11 cellular contexts compared by ENCODE assay signal in genomic region chr12:10501031-10501430, GRCh38. TPM values are rescaled to one million over a fixed set of nuclear protein-coding genes. Genes with fewer than 3 reads are reported as not detected.
DNase-seq lines count a peak whose midpoint lies in the region; ATAC-seq and TF ChIP-seq lines count a peak whose summit lies in the region.
"Had no signal": no experiment of that assay in that cellular context is flagged by ENCODE, and none has a peak within 500 bp of the region (broad histone marks: within the 10 kb centered on the region; RNA-seq: fewer than 3 reads in every experiment).

No MANE protein-coding gene starts in this region.

- no peaks in the 10 kb centered on the region for H4K20me1 ChIP-seq in mammary epithelial cell (ENCODE audit: insufficient read depth, low read length)

- H3K4me2 ChIP-seq in mammary epithelial cell (ENCODE audit: insufficient read depth, low read depth, low read length) = no peak overlapping the region

- peaks cover 27 to 43% of the 10 kb centered on the region in 2 donors for H3K4me1 Mint-ChIP-seq in natural killer cell treated with Interleukin-12 subunit alpha and Interleukin-12 subunit beta and Interleukin-15 and Interleukin-18, amount 100 ng/mL, for 72 hours (ENCODE audit: low read depth in 2 of 2)
- no peaks in the 10 kb centered on the region for H3K4me1 Mint-ChIP-seq in WTC11
- no peaks in the 10 kb centered on the region for H3K4me1 Mint-ChIP-seq in activated naive CD4-positive, alpha-beta T cell treated with anti-CD3 and anti-CD28 coated beads, Interleukin-2, amount 10 ng/mL, durations not matched to agents 7 days and 5 days

- H3K4me3 ChIP-seq in mammary epithelial cell (replicated peaks in 1 of 3; ENCODE audit: insufficient read depth in 1 of 3, low read depth in 2 of 3, low read length in 3 of 3) = no peak overlapping the region

- CTCF ChIA-PET in mammary epithelial cell (lab: Charles Lee; ENCODE audit: low non-redundant PET) = no interaction called here
- CTCF ChIA-PET in WTC11 (lab: Charles Lee) = no interaction called here
- CTCF ChIA-PET in activated naive CD4-positive, alpha-beta T cell treated with anti-CD3 and anti-CD28 coated beads, Interleukin-2, amount 10 ng/mL, durations not matched to agents 7 days and 5 days (lab: Charles Lee) = no interaction called here

- H3K9me3 ChIP-seq in mammary epithelial cell (replicated peaks; ENCODE audit: insufficient read depth, low read length) = no peaks in the 10 kb centered on the region

- H3K27me3 ChIP-seq in mammary epithelial cell (ENCODE audit: insufficient read depth, low read length) = peaks cover 4% of the 10 kb centered on the region

- no peak overlapping the region for H3K27ac ChIP-seq in mammary epithelial cell (ENCODE audit: insufficient read depth, low read depth, low read length)

- no peak for ATAC-seq in natural killer cell treated with Interleukin-12 subunit alpha and Interleukin-12 subunit beta and Interleukin-15 and Interleukin-18, amount 100 ng/mL, for 72 hours
- ATAC-seq in WTC11 (no peak), HG02870 (IDR thresholded peaks at IDR 0.05; ENCODE audit: unreplicated experiment) (no peak)

- no peaks in the 10 kb centered on the region for H3K79me2 ChIP-seq in mammary epithelial cell (ENCODE audit: insufficient read depth, low read length)

- H3K4me3 Mint-ChIP-seq in natural killer cell treated with Interleukin-12 subunit alpha and Interleukin-12 subunit beta and Interleukin-15 and Interleukin-18, amount 100 ng/mL, for 72 hours = peak overlapping the region; percentile 42
- no peak overlapping the region for H3K4me3 Mint-ChIP-seq in WTC11
- H3K4me3 Mint-ChIP-seq in activated naive CD4-positive, alpha-beta T cell treated with anti-CD3 and anti-CD28 coated beads, Interleukin-2, amount 10 ng/mL, durations not matched to agents 7 days and 5 days = no peak overlapping the region

- H3K27ac Mint-ChIP-seq in natural killer cell treated with Interleukin-12 subunit alpha and Interleukin-12 subunit beta and Interleukin-15 and Interleukin-18, amount 100 ng/mL, for 72 hours = peak overlapping the region; percentile 84 to 97
- H3K27ac Mint-ChIP-seq in WTC11 = no peak overlapping the region
- H3K27ac Mint-ChIP-seq in activated naive CD4-positive, alpha-beta T cell treated with anti-CD3 and anti-CD28 coated beads, Interleukin-2, amount 10 ng/mL, durations not matched to agents 7 days and 5 days = no peak overlapping the region

- intact Hi-C loops in mammary epithelial cell (cut with micrococcal nuclease) = loop anchor here (1.0 to 2.0 kb wide), 5 partner anchors 134 to 348 kb away; partner anchors contain the start of gene STYK1

- BruUV-seq in mammary epithelial cell (replicated peaks; lab: Mats Ljungman, UMichigan) = no TSS peak

- DNase-seq in GM04504 (ENCODE audit: low read depth) (peak; percentile 3), M059J (ENCODE audit: low read depth) (peak; percentile 25), mammary epithelial cell (peak; percentile 9), WTC11 (ENCODE audit: low spot score) (no peak), GOT3 (lab: John Stamatoyannopoulos, UW) (no peak)
- no peak for DNase-seq in natural killer cell treated with Interleukin-12 subunit alpha and Interleukin-12 subunit beta and Interleukin-15 and Interleukin-18, amount 100 ng/mL, for 72 hours (ENCODE audit: low spot score)
- no peak for DNase-seq in activated naive CD4-positive, alpha-beta T cell treated with anti-CD3 and anti-CD28 coated beads, Interleukin-2, amount 10 ng/mL, durations not matched to agents 7 days and 5 days
- DNase-seq: aorta, kidney, NCI-H1930 had no signal

- WGBS in mammary epithelial cell (ENCODE audit: low coverage, missing lambda C conversion rate) = 14% methylated on average over 3 of the region's 3 CpGs

- POLR2A ChIA-PET in WTC11 (lab: Charles Lee) = no interaction called here

- no peaks in the 10 kb centered on the region for H3K9me3 Mint-ChIP-seq in natural killer cell treated with Interleukin-12 subunit alpha and Interleukin-12 subunit beta and Interleukin-15 and Interleukin-18, amount 100 ng/mL, for 72 hours
- peaks cover 3% of the 10 kb centered on the region; the same call in 1 of the 2 replicates for H3K9me3 Mint-ChIP-seq in WTC11
- H3K9me3 Mint-ChIP-seq in activated naive CD4-positive, alpha-beta T cell treated with anti-CD3 and anti-CD28 coated beads, Interleukin-2, amount 10 ng/mL, durations not matched to agents 7 days and 5 days = no peaks in the 10 kb centered on the region

- dilution Hi-C loops in mammary epithelial cell (cut with HindIII; ENCODE audit: low sequenced_read_pairs) = no loop called here

- no peaks in the 10 kb centered on the region for H3K27me3 Mint-ChIP-seq in natural killer cell treated with Interleukin-12 subunit alpha and Interleukin-12 subunit beta and Interleukin-15 and Interleukin-18, amount 100 ng/mL, for 72 hours
- no peaks in the 10 kb centered on the region for H3K27me3 Mint-ChIP-seq in WTC11 (ENCODE audit: low read depth)
- peaks cover 8% of the 10 kb centered on the region for H3K27me3 Mint-ChIP-seq in activated naive CD4-positive, alpha-beta T cell treated with anti-CD3 and anti-CD28 coated beads, Interleukin-2, amount 10 ng/mL, durations not matched to agents 7 days and 5 days

- H3K4me1 ChIP-seq in mammary epithelial cell (ENCODE audit: insufficient read depth, low read length) = no peaks in the 10 kb centered on the region

- peak overlapping the region; percentile 11 for H2AFZ ChIP-seq in mammary epithelial cell (ENCODE audit: low read depth, low read length)

- H3K9ac ChIP-seq in mammary epithelial cell (ENCODE audit: insufficient read depth, low read length) = no peak overlapping the region

- H3K36me3 Mint-ChIP-seq in natural killer cell treated with Interleukin-12 subunit alpha and Interleukin-12 subunit beta and Interleukin-15 and Interleukin-18, amount 100 ng/mL, for 72 hours = peaks cover 13% of the 10 kb centered on the region
- no peaks in the 10 kb centered on the region for H3K36me3 Mint-ChIP-seq in WTC11
- no peaks in the 10 kb centered on the region for H3K36me3 Mint-ChIP-seq in activated naive CD4-positive, alpha-beta T cell treated with anti-CD3 and anti-CD28 coated beads, Interleukin-2, amount 10 ng/mL, durations not matched to agents 7 days and 5 days

- TF ChIP-seq CTCF in mammary epithelial cell (conservative IDR thresholded peaks at IDR 0.05 in 1 of 2, IDR thresholded peaks at IDR 0.05 in 1 of 2; ENCODE audit: extremely low read depth in 1 of 2, insufficient read depth in 1 of 2, low read depth in 1 of 2, low read length in 2 of 2) (peak; percentile 40 to 67), WTC11 (IDR thresholded peaks at IDR 0.05) (no peak)

- H3K36me3 ChIP-seq in mammary epithelial cell (ENCODE audit: insufficient read depth, low read length) = no peaks in the 10 kb centered on the region

- in situ Hi-C loops in mammary epithelial cell (cut with MboI; ENCODE audit: low sequenced_read_pairs in 2 of 2) = no loop called here

TF ChIP-seq in WTC11, 78 proteins besides CTCF, POLR2A, EP300 and RAD21:
- TF ChIP-seq PRRX2 (CRISPR knock-in tag; IDR thresholded peaks at IDR 0.05) (no peak), NR2C2 (CRISPR knock-in tag; IDR thresholded peaks at IDR 0.05) (no peak), GRHL2 (CRISPR knock-in tag; IDR thresholded peaks at IDR 0.05; ENCODE audit: insufficient replicate concordance, severe bottlenecking) (no peak), ZNF138 (CRISPR knock-in tag; conservative IDR thresholded peaks at IDR 0.05) (no peak), ZNF671 (CRISPR knock-in tag; IDR thresholded peaks at IDR 0.05) (no peak), ZNF423 (CRISPR knock-in tag; IDR thresholded peaks at IDR 0.05) (no peak), ZNF121 (CRISPR knock-in tag; IDR thresholded peaks at IDR 0.05) (no peak), ZNF219 (CRISPR knock-in tag; IDR thresholded peaks at IDR 0.05; ENCODE audit: borderline replicate concordance) (no peak), MYBL2 (CRISPR knock-in tag; IDR thresholded peaks at IDR 0.05) (no peak), ETV6 (CRISPR knock-in tag; IDR thresholded peaks at IDR 0.05) (no peak), NFATC4 (CRISPR knock-in tag; IDR thresholded peaks at IDR 0.05) (no peak), IRF2 (CRISPR knock-in tag; IDR thresholded peaks at IDR 0.05; ENCODE audit: borderline replicate concordance, low read depth) (no peak), FOXP1 (CRISPR knock-in tag; IDR thresholded peaks at IDR 0.05; ENCODE audit: borderline replicate concordance) (no peak), ESRRA (CRISPR knock-in tag; IDR thresholded peaks at IDR 0.05; ENCODE audit: borderline replicate concordance) (no peak)

RNA-seq across cellular contexts. Expression of gene EIF2S3B, which starts 4.7 kb away (rescaled TPM):
- 0.64 and 1.1 TPM in 2 replicates for total RNA-seq in M059J (2014; rRNA removed; shearing (Covaris generic))
- total RNA-seq in mammary epithelial cell = 1 to 10 TPM in 1 of 2 donors, under 1 TPM in 1; 0.80 to 2.5 TPM
- 1.5 TPM for polyA plus RNA-seq in mammary epithelial cell
- 36.5 TPM for polyA minus RNA-seq in mammary epithelial cell
- under 1 TPM; 0.33 to 0.45 TPM for total RNA-seq in natural killer cell treated with Interleukin-12 subunit alpha and Interleukin-12 subunit beta and Interleukin-15 and Interleukin-18, amount 100 ng/mL, for 72 hours
- 0.55 to 1.0 TPM (median 0.69 TPM) in 3 replicates for total RNA-seq in WTC11 (2021)

RNA-seq across cellular contexts. Expression of gene KLRC1, which starts 47.9 kb away (rescaled TPM):
- total RNA-seq in M059J (2014; rRNA removed; shearing (Covaris generic)) = not detected in 2 replicates
- total RNA-seq in mammary epithelial cell (under 1 TPM in 1 of 2 donors, not detected in 1; 0.33 TPM), WTC11 (2021) (not detected in 3 replicates)
- not detected for polyA plus RNA-seq in mammary epithelial cell
- polyA minus RNA-seq in mammary epithelial cell = not detected
- total RNA-seq in natural killer cell treated with Interleukin-12 subunit alpha and Interleukin-12 subunit beta and Interleukin-15 and Interleukin-18, amount 100 ng/mL, for 72 hours = 10 to 100 TPM; 52.9 to 63.9 TPM
- polyA plus RNA-seq: aorta had no signal

Comparison
In these comparisons a context has a peak if more than half of its experiments do, and no peak if none do; other contexts are left out.
1. DNase-seq: peak in GM04504 (single experiment), M059J (single experiment) and mammary epithelial cell (single experiment); none in natural killer cell treated with Interleukin-12 subunit alpha and Interleukin-12 subunit beta and Interleukin-15 and Interleukin-18, amount 100 ng/mL, for 72 hours (single experiment), WTC11 (single experiment), GOT3 (single experiment) and activated naive CD4-positive, alpha-beta T cell treated with anti-CD3 and anti-CD28 coated beads, Interleukin-2, amount 10 ng/mL, durations not matched to agents 7 days and 5 days (single experiment).
2. H3K27ac Mint-ChIP-seq: peak in natural killer cell treated with Interleukin-12 subunit alpha and Interleukin-12 subunit beta and Interleukin-15 and Interleukin-18, amount 100 ng/mL, for 72 hours (2 of 2); none in WTC11 (single experiment) and activated naive CD4-positive, alpha-beta T cell treated with anti-CD3 and anti-CD28 coated beads, Interleukin-2, amount 10 ng/mL, durations not matched to agents 7 days and 5 days (single experiment).
3. RNA of gene KLRC1, which starts 47.9 kb away (total RNA-seq): 52.9 to 63.9 TPM in natural killer cell treated with Interleukin-12 subunit alpha and Interleukin-12 subunit beta and Interleukin-15 and Interleukin-18, amount 100 ng/mL, for 72 hours; 0.33 TPM in mammary epithelial cell, not detected in M059J and not detected in WTC11; every median in the first group is over 10 times any median in the second.